In the genomic region with DNA sequence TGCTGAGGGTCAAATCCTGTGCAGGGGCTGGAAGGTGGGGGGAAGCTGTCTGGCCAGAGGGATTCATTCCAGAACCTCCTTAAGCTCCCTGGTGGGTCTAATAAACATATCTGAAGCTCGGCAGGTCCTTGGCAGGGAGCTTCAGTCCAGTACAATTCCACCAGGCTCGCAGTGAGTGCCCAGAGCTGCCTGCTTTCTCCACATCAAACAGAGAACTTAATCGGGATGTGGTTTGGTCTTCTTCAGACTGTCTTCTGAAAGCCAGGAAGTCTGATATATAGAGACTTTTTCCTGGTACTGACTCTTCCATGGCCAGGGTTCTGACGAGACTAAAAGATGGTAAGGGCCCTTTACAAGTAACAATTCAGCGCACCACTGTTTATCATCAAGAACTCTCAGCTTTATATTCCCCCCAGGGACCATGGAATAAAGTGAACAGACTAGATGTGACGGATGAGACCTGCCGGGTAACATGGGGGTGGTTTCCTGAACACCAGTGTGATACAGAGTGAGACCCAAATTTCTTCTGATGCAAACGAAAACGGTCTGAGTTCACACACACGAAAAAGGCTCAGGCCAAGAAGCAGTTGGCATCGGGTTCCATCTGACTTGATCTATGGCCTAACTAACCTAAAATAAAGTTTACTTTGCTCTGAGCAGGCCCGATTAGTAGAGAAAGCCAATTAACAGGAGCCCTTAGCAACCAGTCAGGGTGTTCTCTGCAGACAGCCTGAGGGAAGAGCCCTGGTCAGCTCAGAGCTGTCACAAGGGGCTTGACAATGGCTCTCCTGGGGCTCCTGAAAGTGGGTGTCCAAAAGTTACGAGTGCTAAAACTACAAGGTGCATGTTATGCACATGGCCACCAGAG, we compare ENCODE assay signal across 1 cellular context.
TF ChIP-seq lines count a peak whose summit lies in the region.

No MANE protein-coding gene starts in this region.

TF ChIP-seq in SK-N-SH, 30 proteins besides CTCF, POLR2A, EP300 and RAD21 (continued from another document):
- TF ChIP-seq, protein P1, sequence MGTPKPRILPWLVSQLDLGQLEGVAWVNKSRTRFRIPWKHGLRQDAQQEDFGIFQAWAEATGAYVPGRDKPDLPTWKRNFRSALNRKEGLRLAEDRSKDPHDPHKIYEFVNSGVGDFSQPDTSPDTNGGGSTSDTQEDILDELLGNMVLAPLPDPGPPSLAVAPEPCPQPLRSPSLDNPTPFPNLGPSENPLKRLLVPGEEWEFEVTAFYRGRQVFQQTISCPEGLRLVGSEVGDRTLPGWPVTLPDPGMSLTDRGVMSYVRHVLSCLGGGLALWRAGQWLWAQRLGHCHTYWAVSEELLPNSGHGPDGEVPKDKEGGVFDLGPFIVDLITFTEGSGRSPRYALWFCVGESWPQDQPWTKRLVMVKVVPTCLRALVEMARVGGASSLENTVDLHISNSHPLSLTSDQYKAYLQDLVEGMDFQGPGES (IDR thresholded peaks at IDR 0.05; ENCODE audit: low read depth, low read length): no peak
- TF ChIP-seq POLR2AphosphoS5 (IDR thresholded peaks at IDR 0.05; ENCODE audit: low read depth, low read length): no peak
- TF ChIP-seq GABPA (IDR thresholded peaks at IDR 0.05; ENCODE audit: low read depth): no peak
- no peak for TF ChIP-seq FOSL2 (IDR thresholded peaks at IDR 0.05; ENCODE audit: borderline replicate concordance, low read depth)
- TF ChIP-seq REST (IDR thresholded peaks at IDR 0.05; ENCODE audit: low read depth, low read length): no peak
- TF ChIP-seq TCF12 (IDR thresholded peaks at IDR 0.05): no peak
- no peak for TF ChIP-seq FOXJ3 (CRISPR knock-in tag; IDR thresholded peaks at IDR 0.05)
- no peak for TF ChIP-seq SMC3 (IDR thresholded peaks at IDR 0.05; ENCODE audit: low read depth, low read length)
- TF ChIP-seq EZH2phosphoT487 (IDR thresholded peaks at IDR 0.05; ENCODE audit: borderline replicate concordance, low read depth): no peak
- no peak for TF ChIP-seq ZBTB33 (IDR thresholded peaks at IDR 0.05; ENCODE audit: borderline replicate concordance, low read depth)
- TF ChIP-seq, protein P2, sequence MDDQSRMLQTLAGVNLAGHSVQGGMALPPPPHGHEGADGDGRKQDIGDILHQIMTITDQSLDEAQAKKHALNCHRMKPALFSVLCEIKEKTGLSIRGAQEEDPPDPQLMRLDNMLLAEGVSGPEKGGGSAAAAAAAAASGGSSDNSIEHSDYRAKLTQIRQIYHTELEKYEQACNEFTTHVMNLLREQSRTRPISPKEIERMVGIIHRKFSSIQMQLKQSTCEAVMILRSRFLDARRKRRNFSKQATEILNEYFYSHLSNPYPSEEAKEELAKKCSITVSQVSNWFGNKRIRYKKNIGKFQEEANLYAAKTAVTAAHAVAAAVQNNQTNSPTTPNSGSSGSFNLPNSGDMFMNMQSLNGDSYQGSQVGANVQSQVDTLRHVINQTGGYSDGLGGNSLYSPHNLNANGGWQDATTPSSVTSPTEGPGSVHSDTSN (IDR thresholded peaks at IDR 0.05): no peak
